ENCODE assay signal across 25 cellular contexts in genomic region chr2:19027621-19028020, GRCh38.
"Had no signal": no experiment of that assay in that cellular context is flagged by ENCODE, and none has a peak within 500 bp of the region (broad histone marks: within the 10 kb centered on the region; RNA-seq: fewer than 3 reads in every experiment).

No MANE protein-coding gene starts in this region.

- H3K4me1 Mint-ChIP-seq: immature natural killer cell; stimulated activated memory B cell treated with anti-CD40 and anti-IgM and Interleukin-4, amounts not matched to agents 10 μg/mL and 1 μg/mL and 100 μg/mL, for 72 hours had no signal

- H3K36me3 ChIP-seq: heart left ventricle, left lung, ovary, prostate gland, sigmoid colon, spleen, stomach, tibial artery, upper lobe of right lung had no signal

- H3K27me3 ChIP-seq: heart left ventricle, left lung, ovary, sigmoid colon, spleen, stomach, testis, tibial artery, upper lobe of right lung had no signal

- DNase-seq: heart left ventricle; hypothalamus; immature natural killer cell; kidney; left colon; left lung; naive thymus-derived CD8-positive, alpha-beta T cell; ovary; retina; right cardiac atrium; sigmoid colon; small intestine; spleen; stimulated activated CD4-positive, alpha-beta T cell treated with anti-CD3 and anti-CD28 coated beads, Interleukin-4, amount 100 ng/mL, for 4 hours; stimulated activated CD8-positive, alpha-beta memory T cell treated with anti-CD3 and anti-CD28 coated beads, Interleukin-4, amount 100 ng/mL, for 48 hours; stimulated activated naive CD8-positive, alpha-beta T cell treated with anti-CD3 and anti-CD28 coated beads, Interleukin-15, Interleukin-2, amounts not matched to agents 100 U/mL and 50 U/mL, for 24 hours; stomach; testis; tibial artery; trophoblast cell; upper lobe of right lung had no signal

- H3K36me3 Mint-ChIP-seq: immature natural killer cell; memory B cell; stimulated activated memory B cell treated with anti-CD40 and anti-IgM and Interleukin-4, amounts not matched to agents 10 μg/mL and 1 μg/mL and 100 μg/mL, for 72 hours had no signal

- H3K27ac Mint-ChIP-seq: immature natural killer cell; memory B cell; naive thymus-derived CD8-positive, alpha-beta T cell; stimulated activated memory B cell treated with anti-CD40 and anti-IgM and Interleukin-4, amounts not matched to agents 10 μg/mL and 1 μg/mL and 100 μg/mL, for 72 hours had no signal

- H3K9me3 ChIP-seq: heart left ventricle, left lung, ovary, prostate gland, sigmoid colon, spleen, stomach, testis, tibial artery, upper lobe of right lung had no signal

- H3K4me3 Mint-ChIP-seq: immature natural killer cell; memory B cell; naive thymus-derived CD8-positive, alpha-beta T cell; stimulated activated memory B cell treated with anti-CD40 and anti-IgM and Interleukin-4, amounts not matched to agents 10 μg/mL and 1 μg/mL and 100 μg/mL, for 72 hours had no signal

- H3K27me3 Mint-ChIP-seq: memory B cell; naive thymus-derived CD8-positive, alpha-beta T cell; stimulated activated memory B cell treated with anti-CD40 and anti-IgM and Interleukin-4, amounts not matched to agents 10 μg/mL and 1 μg/mL and 100 μg/mL, for 72 hours had no signal

- H3K9me3 Mint-ChIP-seq: memory B cell; stimulated activated memory B cell treated with anti-CD40 and anti-IgM and Interleukin-4, amounts not matched to agents 10 μg/mL and 1 μg/mL and 100 μg/mL, for 72 hours had no signal

- H3K4me1 ChIP-seq: left lung, prostate gland, sigmoid colon, spleen, stomach, testis, tibial artery, upper lobe of right lung had no signal

- ATAC-seq: heart left ventricle; left colon; left lung; naive thymus-derived CD8-positive, alpha-beta T cell; right cardiac atrium; stimulated activated memory B cell treated with anti-CD40 and anti-IgM and Interleukin-4, amounts not matched to agents 10 μg/mL and 1 μg/mL and 100 μg/mL, for 72 hours; stimulated activated naive CD8-positive, alpha-beta T cell treated with anti-CD3 and anti-CD28 coated beads, Interleukin-15, Interleukin-2, amounts not matched to agents 100 U/mL and 50 U/mL, for 24 hours; upper lobe of right lung had no signal

- H3K4me3 ChIP-seq: heart left ventricle, left lung, lung, ovary, prostate gland, sigmoid colon, spleen, stomach, testis, tibial artery, upper lobe of right lung had no signal

- H3K27ac ChIP-seq: heart left ventricle, left lung, ovary, prostate gland, sigmoid colon, spleen, stomach, tibial artery, upper lobe of right lung had no signal
